Comparison of ENCODE assay signal across 8 cellular contexts in the genomic region with DNA sequence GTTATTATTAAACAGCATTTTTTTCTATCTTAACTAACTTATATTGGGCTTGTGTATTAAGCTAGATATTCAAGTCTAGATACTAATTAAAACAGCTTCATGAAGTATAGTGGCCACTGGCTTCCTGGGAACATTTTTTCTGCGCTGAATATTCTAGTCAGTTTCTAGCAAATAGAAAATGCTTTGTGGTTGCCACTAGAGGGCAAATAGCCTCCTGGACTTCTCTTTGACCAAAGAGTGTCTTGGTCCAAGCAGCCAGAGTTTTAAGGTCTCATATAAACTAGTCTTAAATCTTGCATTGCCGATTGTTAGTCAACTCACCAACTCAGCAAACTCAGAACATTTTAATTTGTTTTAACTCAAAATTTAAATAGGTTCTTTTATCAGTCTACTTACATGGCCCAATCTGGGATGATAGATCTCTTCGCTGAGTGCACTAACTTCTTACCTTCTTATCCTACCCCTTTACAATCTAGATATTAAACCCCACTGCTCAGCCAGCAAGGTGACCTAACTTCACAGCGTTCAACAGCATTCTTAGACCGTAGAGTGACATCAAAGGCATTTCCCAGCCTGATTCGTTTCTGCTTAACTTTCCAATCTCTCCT. TPM values are rescaled to one million over a fixed set of nuclear protein-coding genes. Genes with fewer than 3 reads are reported as not detected.
A peak's percentile ranks its signal among the peaks of the same experiment; 100 is the strongest.
DNase-seq lines count a peak whose midpoint lies in the region; ATAC-seq lines count a peak whose summit lies in the region.

No MANE protein-coding gene starts in this region.

- no peak overlapping the region for H3K27ac Mint-ChIP-seq in activated naive CD8-positive, alpha-beta T cell treated with anti-CD3 and anti-CD28 coated beads, Interleukin-2, amount 50 U/mL, for 24 hours

- intact Hi-C loops in sciatic nerve (cut with DNase I) = no loop called here

- DNase-seq in SIG-M5 treated with dmso at 0.1 percent for 504 hours (lab: John Stamatoyannopoulos, UW; ENCODE audit: unreplicated experiment) (peak; percentile 7), SIG-M5 (lab: John Stamatoyannopoulos, UW) (no peak), OCI-M1 (lab: John Stamatoyannopoulos, UW) (peak; percentile 61), fibroblast of peridontal ligament (ENCODE audit: extremely low read depth) (peak; percentile 78), sciatic nerve (ENCODE audit: low spot score) (no peak), nucleus accumbens (lab: John Stamatoyannopoulos, UW) (no peak)
- no peak for DNase-seq in activated naive CD8-positive, alpha-beta T cell treated with anti-CD3 and anti-CD28 coated beads, Interleukin-2, amount 50 U/mL, for 24 hours

- peaks cover 2% of the 10 kb centered on the region for H3K9me3 Mint-ChIP-seq in activated naive CD8-positive, alpha-beta T cell treated with anti-CD3 and anti-CD28 coated beads, Interleukin-2, amount 50 U/mL, for 24 hours

- ATAC-seq in sciatic nerve (peak; percentile 60), GM21576 (IDR thresholded peaks at IDR 0.05; ENCODE audit: unreplicated experiment) (no peak)
- no peak for ATAC-seq in activated naive CD8-positive, alpha-beta T cell treated with anti-CD3 and anti-CD28 coated beads, Interleukin-2, amount 50 U/mL, for 24 hours

- H3K27me3 Mint-ChIP-seq in activated naive CD8-positive, alpha-beta T cell treated with anti-CD3 and anti-CD28 coated beads, Interleukin-2, amount 50 U/mL, for 24 hours = peaks cover 6% of the 10 kb centered on the region

- no peaks in the 10 kb centered on the region for H3K36me3 Mint-ChIP-seq in activated naive CD8-positive, alpha-beta T cell treated with anti-CD3 and anti-CD28 coated beads, Interleukin-2, amount 50 U/mL, for 24 hours (ENCODE audit: low read depth)

- no peak overlapping the region for H3K4me3 Mint-ChIP-seq in activated naive CD8-positive, alpha-beta T cell treated with anti-CD3 and anti-CD28 coated beads, Interleukin-2, amount 50 U/mL, for 24 hours

- no peaks in the 10 kb centered on the region for H3K4me1 Mint-ChIP-seq in activated naive CD8-positive, alpha-beta T cell treated with anti-CD3 and anti-CD28 coated beads, Interleukin-2, amount 50 U/mL, for 24 hours

RNA-seq across cellular contexts. Expression of a gene that starts 24.6 kb away (rescaled TPM):
- total RNA-seq in sciatic nerve = 37.0 TPM

Comparison
In these comparisons a context has a peak if more than half of its experiments do, and no peak if none do; other contexts are left out.
1. DNase-seq: peak in SIG-M5 treated with dmso at 0.1 percent for 504 hours (single experiment), OCI-M1 (single experiment) and fibroblast of peridontal ligament (single experiment); none in SIG-M5 (single experiment), sciatic nerve (single experiment), nucleus accumbens (0 of 56) and activated naive CD8-positive, alpha-beta T cell treated with anti-CD3 and anti-CD28 coated beads, Interleukin-2, amount 50 U/mL, for 24 hours (single experiment).